Comparison of ENCODE assay signal across 1 cellular context in genomic region chr16:8959921-8960787, GRCh38.
A peak's percentile ranks its signal among the peaks of the same experiment; 100 is the strongest.
TF ChIP-seq lines count a peak whose summit lies in the region.

No MANE protein-coding gene starts in this region.

TF ChIP-seq in HepG2, 621 proteins besides CTCF, POLR2A, EP300 and RAD21 (continued from another document and continues in another):
- TF ChIP-seq HIC2 (CRISPR knock-in tag; IDR thresholded peaks at IDR 0.05; ENCODE audit: low read depth): peak; percentile 57; the same call in 1 of the 2 replicates
- 0 out of 2 replicates have a peak, but pooled peaks have one; percentile 26 for TF ChIP-seq ZNF224 (CRISPR knock-in tag; IDR thresholded peaks at IDR 0.05)
- peak; percentile 61; the same call in 1 of the 2 replicates for TF ChIP-seq MAX (IDR thresholded peaks at IDR 0.05)
- peak; percentile 33; the same call in 1 of the 2 replicates for TF ChIP-seq CCDC6 (CRISPR knock-in tag; IDR thresholded peaks at IDR 0.05)
- peak; percentile 74; the same call in 1 of the 2 replicates for TF ChIP-seq ZSCAN9 (CRISPR knock-in tag; IDR thresholded peaks at IDR 0.05; ENCODE audit: borderline replicate concordance)
- TF ChIP-seq WIZ (CRISPR knock-in tag; IDR thresholded peaks at IDR 0.05): no peak
- TF ChIP-seq RFXANK (CRISPR knock-in tag; IDR thresholded peaks at IDR 0.05): peak; percentile 69; the same call in 1 of the 2 replicates
- TF ChIP-seq SMAD1 (CRISPR knock-in tag; IDR thresholded peaks at IDR 0.05; ENCODE audit: borderline replicate concordance, low read depth): peak; percentile 68; the same call in 1 of the 2 replicates
- TF ChIP-seq CBFB (CRISPR knock-in tag; IDR thresholded peaks at IDR 0.05): peak; percentile 30; the same call in 1 of the 2 replicates
- peak; percentile 54; the same call in 1 of the 2 replicates for TF ChIP-seq ZNF720 (CRISPR knock-in tag; IDR thresholded peaks at IDR 0.05)
- TF ChIP-seq MIER3 (CRISPR knock-in tag; IDR thresholded peaks at IDR 0.05; ENCODE audit: borderline replicate concordance): peak; percentile 37; the same call in 1 of the 2 replicates
- peak; percentile 59; the same call in 1 of the 2 replicates for TF ChIP-seq SOX13 (IDR thresholded peaks at IDR 0.05)
- peak in 1 of 2 experiments; percentile 90; a peak in 2 of 4 replicates for TF ChIP-seq SOX13 (CRISPR knock-in tag; conservative IDR thresholded peaks at IDR 0.05 in 1 of 2, IDR thresholded peaks at IDR 0.05 in 1 of 2)
- no peak for TF ChIP-seq BCLAF1 (IDR thresholded peaks at IDR 0.05)
- TF ChIP-seq ZIK1 (CRISPR knock-in tag; IDR thresholded peaks at IDR 0.05; ENCODE audit: borderline replicate concordance, low read depth): peak; percentile 66; the same call in 1 of the 2 replicates
- TF ChIP-seq PBX2 (CRISPR knock-in tag; IDR thresholded peaks at IDR 0.05): no peak
- TF ChIP-seq PRDM15 (CRISPR knock-in tag; IDR thresholded peaks at IDR 0.05): no peak
- peak; percentile 31 for TF ChIP-seq SKI (IDR thresholded peaks at IDR 0.05; ENCODE audit: partially characterized antibody)
- peak; percentile 40; the same call in 1 of the 2 replicates for TF ChIP-seq ZNF460 (CRISPR knock-in tag; IDR thresholded peaks at IDR 0.05; ENCODE audit: borderline replicate concordance)
- 0 out of 2 replicates have a peak, but pooled peaks have one; percentile 11 for TF ChIP-seq SIX4 (CRISPR knock-in tag; IDR thresholded peaks at IDR 0.05)
- TF ChIP-seq GABPA (IDR thresholded peaks at IDR 0.05; ENCODE audit: low read depth, low read length): no peak
- TF ChIP-seq GABPA (CRISPR knock-in tag; IDR thresholded peaks at IDR 0.05; ENCODE audit: low read depth): peak; percentile 54
- peak; percentile 68 for TF ChIP-seq THAP9 (CRISPR knock-in tag; IDR thresholded peaks at IDR 0.05; ENCODE audit: borderline replicate concordance)
- TF ChIP-seq TAF1 (CRISPR knock-in tag; IDR thresholded peaks at IDR 0.05): peak; percentile 61; the same call in 1 of the 2 replicates
- no peak; the same call in none of the 2 replicates for TF ChIP-seq MEIS2 (CRISPR knock-in tag; IDR thresholded peaks at IDR 0.05)
- peak; percentile 60 for TF ChIP-seq XRCC5 (optimal IDR thresholded peaks at IDR 0.05; ENCODE audit: low read length)
- peak in 1 of 2 experiments; percentile 66; a peak in 2 of 4 replicates for TF ChIP-seq HMGXB4 (CRISPR knock-in tag; IDR thresholded peaks at IDR 0.05; ENCODE audit: borderline replicate concordance in 1 of 2, low read depth in 1 of 2)
- TF ChIP-seq ZNF124 (CRISPR knock-in tag; IDR thresholded peaks at IDR 0.05): peak; percentile 67; the same call in 1 of the 2 replicates
- peak; percentile 64 for TF ChIP-seq CBX5 (CRISPR knock-in tag; IDR thresholded peaks at IDR 0.05; ENCODE audit: borderline replicate concordance)
- TF ChIP-seq MXD1 (CRISPR knock-in tag; IDR thresholded peaks at IDR 0.05): no peak
- no peak for TF ChIP-seq ZNF512B (CRISPR knock-in tag; IDR thresholded peaks at IDR 0.05; ENCODE audit: borderline replicate concordance)
- TF ChIP-seq HBP1 (CRISPR knock-in tag; IDR thresholded peaks at IDR 0.05; ENCODE audit: low read depth): no peak; the same call in 1 of the 2 replicates
- TF ChIP-seq AKAP8 (CRISPR knock-in tag; IDR thresholded peaks at IDR 0.05): peak; percentile 76; the same call in 1 of the 2 replicates
- peak; percentile 50; the same call in 1 of the 2 replicates for TF ChIP-seq ATF7-NPFF (CRISPR knock-in tag; IDR thresholded peaks at IDR 0.05; ENCODE audit: low read depth)
- peak; percentile 59; the same call in 1 of the 2 replicates for TF ChIP-seq NR2C2 (CRISPR knock-in tag; IDR thresholded peaks at IDR 0.05; ENCODE audit: borderline replicate concordance)
- no peak for TF ChIP-seq ZFP82 (CRISPR knock-in tag; IDR thresholded peaks at IDR 0.05; ENCODE audit: borderline replicate concordance)
- peak; percentile 94 for TF ChIP-seq HDAC2 (CRISPR knock-in tag; IDR thresholded peaks at IDR 0.05)
- TF ChIP-seq ZFX (CRISPR knock-in tag; IDR thresholded peaks at IDR 0.05; ENCODE audit: low read depth): peak; percentile 83
